Comparison of ENCODE assay signal across 21 cellular contexts in the genomic region with DNA sequence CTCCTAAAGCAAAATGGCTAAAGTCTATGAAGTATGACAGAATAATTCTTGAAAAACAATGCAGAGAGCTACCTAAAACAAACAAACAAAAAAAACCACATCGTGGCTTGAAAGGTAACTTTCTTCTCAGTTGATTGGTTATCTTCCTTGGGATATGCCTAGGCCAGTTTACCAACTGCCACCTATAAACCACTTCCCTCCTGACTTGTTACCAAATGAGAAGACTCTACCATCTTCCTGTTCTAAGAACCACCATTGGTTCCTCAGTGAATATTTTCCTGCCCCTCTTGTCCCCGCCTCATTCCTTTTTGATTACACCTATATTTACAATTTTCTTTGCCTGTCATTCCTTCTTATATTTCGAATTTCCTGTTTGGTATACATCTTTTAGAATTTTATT.
DNase-seq lines count a peak whose midpoint lies in the region; ATAC-seq and TF ChIP-seq lines count a peak whose summit lies in the region.
"Had no signal": no experiment of that assay in that cellular context is flagged by ENCODE, and none has a peak within 500 bp of the region (broad histone marks: within the 10 kb centered on the region; RNA-seq: fewer than 3 reads in every experiment).

No MANE protein-coding gene starts in this region.

- BruUV-seq in PC-3 (replicated peaks; lab: Mats Ljungman, UMichigan), result no TSS peak

- TF ChIP-seq CTCF in PC-3 (conservative IDR thresholded peaks at IDR 0.05; ENCODE audit: low read depth, low read length), result no peak
- no peak for TF ChIP-seq CTCF in foreskin keratinocyte (conservative IDR thresholded peaks at IDR 0.05)
- TF ChIP-seq CTCF in chondrocyte (IDR thresholded peaks at IDR 0.05), result no peak

- no peak overlapping the region for H3K4me2 ChIP-seq in PC-3 (ENCODE audit: low read length)

- H3K27me3 Mint-ChIP-seq in chondrocyte (ENCODE audit: low read depth), result peaks cover 5% of the 10 kb centered on the region

- peaks cover 30% of the 10 kb centered on the region for H3K4me1 Mint-ChIP-seq in chondrocyte (ENCODE audit: low read depth)
- H3K4me1 Mint-ChIP-seq: CD4-positive, CD25-positive, alpha-beta regulatory T cell had no signal

- no peak overlapping the region for H3K27ac ChIP-seq in PC-3 (ENCODE audit: low read length)
- peak overlapping the region; percentile 47 for H3K27ac ChIP-seq in epithelial cell of prostate
- H3K27ac ChIP-seq in foreskin keratinocyte, result no peak overlapping the region

- no peak overlapping the region for H3K27ac Mint-ChIP-seq in chondrocyte (ENCODE audit: unreplicated experiment)
- H3K27ac Mint-ChIP-seq: CD4-positive, CD25-positive, alpha-beta regulatory T cell; HFFc6 had no signal

- H3K9me3 ChIP-seq in PC-3 (ENCODE audit: low read length), result no peaks in the 10 kb centered on the region
- H3K9me3 ChIP-seq: BE2C had no signal

- H3F3A ChIP-seq in PC-3 (ENCODE audit: low read length, unreplicated experiment), result no peaks in the 10 kb centered on the region

- CTCF ChIA-PET in PC-3 (lab: Charles Lee), result no interaction called here

- intact Hi-C loops in PC-3 (cut with micrococcal nuclease), result no loop called here

- peak; percentile 42; the same call in 1 of the 2 replicates for ATAC-seq in PC-3
- peak; percentile 17 for ATAC-seq in foreskin keratinocyte
- no peak for ATAC-seq in GM21786 (IDR thresholded peaks at IDR 0.05; ENCODE audit: unreplicated experiment)
- ATAC-seq in HG02759 (IDR thresholded peaks at IDR 0.05; ENCODE audit: unreplicated experiment), result no peak
- ATAC-seq: HCT116, K562 had no signal

- H3K36me3 Mint-ChIP-seq in chondrocyte (ENCODE audit: low read depth), result no peaks in the 10 kb centered on the region
- H3K36me3 Mint-ChIP-seq: CD4-positive, CD25-positive, alpha-beta regulatory T cell; CD8-positive, alpha-beta memory T cell had no signal

- peak; percentile 55 for DNase-seq in Jurkat, Clone E6-1 (ENCODE audit: low read depth, low spot score)
- peak; percentile 39 for DNase-seq in PC-3
- DNase-seq in epithelial cell of prostate (ENCODE audit: low read depth, low spot score), result peak; percentile 64
- DNase-seq in foreskin keratinocyte, result no peak
- no peak for DNase-seq in chondrocyte (ENCODE audit: low spot score)
- no peak for DNase-seq in activated gamma-delta T cell (lab: John Stamatoyannopoulos, UW)
- DNase-seq: ACHN; BE2C; C1 segment of cervical spinal cord; CD4-positive, CD25-positive, alpha-beta regulatory T cell; CD8-positive, alpha-beta memory T cell; COR-L47; DMS53; GDM1; GOT3; H7; HFFc6 had no signal

- H3K36me3 ChIP-seq in PC-3 (ENCODE audit: low read depth, low read length), result no peaks in the 10 kb centered on the region
- H3K36me3 ChIP-seq: BE2C had no signal

- H3K4me3 ChIP-seq in Jurkat, Clone E6-1 (ENCODE audit: low read length), result no peak overlapping the region
- no peak overlapping the region for H3K4me3 ChIP-seq in PC-3 (ENCODE audit: low read length)
- H3K4me3 ChIP-seq: K562 had no signal

- no peak overlapping the region for H3K9ac ChIP-seq in PC-3 (ENCODE audit: low read length)

- no peak overlapping the region for H2AFZ ChIP-seq in PC-3 (ENCODE audit: low read length)

- 0 out of 2 replicates have a peak, but pooled peaks cover 4% of the 10 kb centered on the region for H3K9me2 ChIP-seq in PC-3 (replicated peaks; ENCODE audit: low read length)

- POLR2A ChIA-PET in PC-3 (lab: Charles Lee; ENCODE audit: unreplicated experiment), result interaction anchor here (0.6 kb wide), 1 partner anchor 927 kb away, joined by 5 read pairs; no protein-coding TSS in a partner anchor

- peaks cover 9% of the 10 kb centered on the region for H3K4me1 ChIP-seq in PC-3 (ENCODE audit: insufficient read depth, low read length)
- H3K4me1 ChIP-seq in foreskin keratinocyte, result peaks cover 8% of the 10 kb centered on the region
- H3K4me1 ChIP-seq: BE2C had no signal

- H3K4me3 Mint-ChIP-seq in chondrocyte (ENCODE audit: unreplicated experiment), result no peak overlapping the region
- H3K4me3 Mint-ChIP-seq: CD4-positive, CD25-positive, alpha-beta regulatory T cell; CD8-positive, alpha-beta memory T cell; HFFc6 had no signal

- H3K79me2 ChIP-seq in PC-3 (ENCODE audit: low read length), result no peaks in the 10 kb centered on the region

- H3K27me3 ChIP-seq in PC-3 (ENCODE audit: low read length) (no peaks in the 10 kb centered on the region), foreskin keratinocyte (no peaks in the 10 kb centered on the region)
- H3K27me3 ChIP-seq: BE2C had no signal

- H3K9me3 Mint-ChIP-seq in chondrocyte (ENCODE audit: low read depth), result no peaks in the 10 kb centered on the region
- H3K9me3 Mint-ChIP-seq: CD8-positive, alpha-beta memory T cell had no signal

- no peaks in the 10 kb centered on the region for H4K20me1 ChIP-seq in PC-3 (ENCODE audit: low read length)

Comparison
In these comparisons a context has a peak if more than half of its experiments do, and no peak if none do; other contexts are left out.
1. DNase-seq: peak in Jurkat, Clone E6-1 (single experiment), PC-3 (single experiment) and epithelial cell of prostate (single experiment); none in foreskin keratinocyte (0 of 2), chondrocyte (single experiment) and activated gamma-delta T cell (single experiment).
2. ATAC-seq: peak in PC-3 (single experiment) and foreskin keratinocyte (single experiment); none in GM21786 (single experiment) and HG02759 (single experiment).